In the genomic region with DNA sequence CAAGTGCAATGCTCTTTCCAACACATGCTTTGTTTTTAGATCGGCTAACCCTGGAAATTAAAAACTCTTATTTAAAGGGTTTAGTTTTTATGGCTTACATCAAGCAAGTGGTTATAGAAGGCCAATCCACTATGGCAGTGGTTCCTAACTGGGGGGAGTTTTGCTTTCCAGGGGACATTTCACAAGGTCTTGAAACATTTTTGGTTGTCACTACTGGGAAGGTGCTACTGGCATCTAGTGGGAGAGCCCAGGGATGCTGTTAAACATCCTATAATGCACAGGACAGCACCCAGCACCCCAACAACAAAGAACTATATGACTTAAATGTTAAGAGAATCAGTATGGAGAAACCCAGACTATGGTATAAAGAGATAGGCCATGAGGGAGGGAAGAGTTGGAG, we compare ENCODE assay signal across 20 cellular contexts.
DNase-seq lines count a peak whose midpoint lies in the region; TF ChIP-seq lines count a peak whose summit lies in the region.
"Had no signal": no experiment of that assay in that cellular context is flagged by ENCODE, and none has a peak within 500 bp of the region (broad histone marks: within the 10 kb centered on the region; RNA-seq: fewer than 3 reads in every experiment).

No MANE protein-coding gene starts in this region.

- H3K4me3 ChIP-seq in AG10803 (ENCODE audit: low read length): no peak overlapping the region
- no peak overlapping the region for H3K4me3 ChIP-seq in choroid plexus epithelial cell (ENCODE audit: low read depth, low read length)
- H3K4me3 ChIP-seq in osteoblast (ENCODE audit: insufficient read depth, low read length): no peak overlapping the region
- H3K4me3 ChIP-seq: body of pancreas, hepatocyte, mucosa of descending colon, neural progenitor cell had no signal

- no peaks in the 10 kb centered on the region for H3K27me3 ChIP-seq in osteoblast (ENCODE audit: insufficient read depth, low read length)
- H3K27me3 ChIP-seq: body of pancreas, hepatocyte, neural progenitor cell had no signal

- H3K4me1 ChIP-seq in osteoblast (ENCODE audit: insufficient read depth, low read length): peaks cover 24% of the 10 kb centered on the region
- H3K4me1 ChIP-seq: body of pancreas, neural progenitor cell had no signal

- peak overlapping the region; percentile 47 for H3K4me2 ChIP-seq in osteoblast (ENCODE audit: insufficient read depth, low read length)
- H3K4me2 ChIP-seq: hepatocyte, neural progenitor cell had no signal

- no peaks in the 10 kb centered on the region for H3K79me2 ChIP-seq in osteoblast (ENCODE audit: insufficient read depth, low read length)
- H3K79me2 ChIP-seq: hepatocyte had no signal

- peak overlapping the region; percentile 67 for H3K27ac ChIP-seq in osteoblast (ENCODE audit: low read depth, low read length)
- H3K27ac ChIP-seq: body of pancreas, hepatocyte, neural progenitor cell had no signal

- no peaks in the 10 kb centered on the region for H3K36me3 ChIP-seq in osteoblast (ENCODE audit: insufficient read depth, low read length)
- H3K36me3 ChIP-seq: neural progenitor cell had no signal

- DNase-seq in AG10803 (ENCODE audit: low read depth) (peak; percentile 14), RPMI7951 (ENCODE audit: low read depth) (peak; percentile 59), choroid plexus epithelial cell (ENCODE audit: low read depth) (peak; percentile 30), osteoblast (ENCODE audit: insufficient read length, low spot score, missing footprints) (no peak), dermis blood vessel endothelial cell (no peak), GM13976 (ENCODE audit: low spot score) (no peak), 8988T (no peak), inferior parietal cortex (ENCODE audit: extremely low spot score) (no peak)
- DNase-seq: activated CD4-positive, alpha-beta T cell treated with anti-CD3 and anti-CD28 coated beads, Interleukin-2, amount 10 ng/mL, durations not matched to agents 7 days and 5 days; body of pancreas; foreskin melanocyte; immature natural killer cell; left ventricle myocardium superior; mucosa of descending colon; NCI-H1105; NCI-H2081; SHP77 treated with DMSO at 0.1 percent for 48 hours; T-helper 1 cell had no signal

- no peak overlapping the region for H2AFZ ChIP-seq in osteoblast (ENCODE audit: low read length)
- H2AFZ ChIP-seq: hepatocyte, neural progenitor cell had no signal

- H3K9me3 ChIP-seq in osteoblast (ENCODE audit: low read depth, low read length): no peaks in the 10 kb centered on the region
- H3K9me3 ChIP-seq: body of pancreas, mucosa of descending colon had no signal

- H4K20me1 ChIP-seq in osteoblast (ENCODE audit: insufficient read depth, low read length): no peaks in the 10 kb centered on the region

- in situ Hi-C loops in GM13976 (cut with MboI; ENCODE audit: low sequenced_read_pairs, unreplicated experiment): no loop called here

- peak; percentile 19; the same call in 1 of the 2 replicates for TF ChIP-seq CTCF in AG10803 (conservative IDR thresholded peaks at IDR 0.05; ENCODE audit: low read length)
- peak; percentile 30 for TF ChIP-seq CTCF in choroid plexus epithelial cell (conservative IDR thresholded peaks at IDR 0.05; ENCODE audit: low read depth, low read length)
- peak; percentile 33 for TF ChIP-seq CTCF in osteoblast (IDR thresholded peaks at IDR 0.05; ENCODE audit: extremely low read depth, low read depth, low read length)
- no peak for TF ChIP-seq CTCF in GM13976 (IDR thresholded peaks at IDR 0.05; ENCODE audit: borderline replicate concordance, control extremely low read depth, extremely low read depth, insufficient read depth, missing control alignments)

Comparison
In these comparisons a context has a peak if more than half of its experiments do, and no peak if none do; other contexts are left out.
1. DNase-seq: peak in AG10803 (single experiment), RPMI7951 (single experiment) and choroid plexus epithelial cell (single experiment); none in osteoblast (single experiment), dermis blood vessel endothelial cell (single experiment), GM13976 (single experiment), 8988T (single experiment) and inferior parietal cortex (single experiment).